9 cellular contexts compared by ENCODE assay signal in the genomic region with DNA sequence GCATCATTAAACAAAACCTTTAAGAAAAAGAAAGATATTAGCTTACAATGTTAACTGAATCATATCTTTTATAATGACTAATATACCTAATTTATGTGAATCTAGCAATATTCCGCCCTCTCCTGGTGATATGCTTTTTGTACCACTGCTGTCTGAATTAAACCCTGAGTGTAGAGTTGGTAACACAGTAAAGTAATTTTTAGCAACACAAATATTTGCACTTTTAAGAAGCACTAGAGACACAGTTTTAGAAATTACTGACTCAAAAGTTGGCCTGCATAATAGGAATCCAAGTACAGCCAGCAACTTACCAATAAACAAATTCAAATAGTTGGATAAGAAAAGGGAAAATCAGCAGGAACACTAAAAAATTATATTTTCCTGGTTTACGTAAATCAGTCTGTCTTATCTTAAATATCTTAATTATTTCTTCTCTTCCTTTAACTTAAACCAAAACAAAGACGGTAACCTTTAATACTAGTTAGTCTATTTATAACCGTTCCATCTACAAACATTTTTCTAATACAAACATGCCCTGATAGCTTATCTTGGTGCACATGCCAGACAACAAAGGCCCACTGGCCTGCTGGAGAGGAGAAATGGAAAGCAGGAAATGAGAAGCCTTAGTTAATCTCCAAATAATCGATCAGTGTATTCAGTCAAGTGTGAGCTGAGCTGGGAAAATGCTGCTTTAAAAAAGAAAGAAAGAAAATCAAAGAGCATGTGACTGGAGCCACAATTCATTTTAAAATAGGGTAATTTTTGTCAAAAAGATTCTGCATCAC.
A peak's percentile ranks its signal among the peaks of the same experiment; 100 is the strongest.
DNase-seq lines count a peak whose midpoint lies in the region; ATAC-seq, FAIRE-seq and TF ChIP-seq lines count a peak whose summit lies in the region.
"Had no signal": no experiment of that assay in that cellular context is flagged by ENCODE, and none has a peak within 500 bp of the region (broad histone marks: within the 10 kb centered on the region; RNA-seq: fewer than 3 reads in every experiment).

No MANE protein-coding gene starts in this region.

- POLR2A ChIA-PET in PC-9 (lab: Charles Lee; ENCODE audit: unreplicated experiment) = interaction anchor here (0.6 to 0.7 kb wide), 3 partner anchors 48 to 189 kb away, joined by 5 to 11 read pairs (median 5); no protein-coding TSS in a partner anchor

- H3K9me2 ChIP-seq in PC-9 (ENCODE audit: insufficient read depth) = no peaks in the 10 kb centered on the region

- peak; percentile 81 for FAIRE-seq in G401.6 (lab: Jason Lieb, UNC)

- no TSS peak for BruUV-seq in PC-9 (replicated peaks; lab: Mats Ljungman, UMichigan)

- no peak overlapping the region for H2AFZ ChIP-seq in PC-9

- no peaks in the 10 kb centered on the region for H3K27me3 ChIP-seq in PC-9 (ENCODE audit: insufficient read depth, low read depth)

- H3K79me2 ChIP-seq in PC-9 (ENCODE audit: low read depth) = 0 out of 2 replicates have a peak, but pooled peaks cover 3% of the 10 kb centered on the region

- H3K4me1 ChIP-seq in PC-9 (replicated peaks; ENCODE audit: insufficient read depth) = peaks cover 38% of the 10 kb centered on the region

- ATAC-seq in HG03280 (IDR thresholded peaks at IDR 0.05; ENCODE audit: unreplicated experiment) (no peak), GM18867 (IDR thresholded peaks at IDR 0.05; ENCODE audit: unreplicated experiment) (no peak)
- ATAC-seq: mucosa of descending colon had no signal

- CTCF ChIA-PET in PC-9 (lab: Charles Lee) = interaction anchor here (0.6 kb wide), 1 partner anchor 12 kb away, joined by 3 read pairs; no protein-coding TSS in a partner anchor

- H4K20me1 ChIP-seq in PC-9 (ENCODE audit: insufficient read depth) = 0 out of 2 replicates have a peak, but pooled peaks cover 7% of the 10 kb centered on the region

- H3K4me2 ChIP-seq in PC-9 = peak overlapping the region; percentile 44

- DNase-seq in PC-9 = peak in 1 of 2 experiments; percentile 58
- DNase-seq in fibroblast of the aortic adventitia (ENCODE audit: low read depth) = peak; percentile 83
- DNase-seq in retinal pigment epithelial cell (ENCODE audit: low read depth) = no peak
- no peak for DNase-seq in MV-4-11 (lab: John Stamatoyannopoulos, UW)
- DNase-seq in NCI-H1930 (lab: John Stamatoyannopoulos, UW) = no peak

- H3K27ac ChIP-seq in PC-9 = peak overlapping the region; percentile 24

- no peaks in the 10 kb centered on the region for H3K36me3 ChIP-seq in PC-9 (ENCODE audit: low read depth)

- H3K9me3 ChIP-seq in PC-9 (ENCODE audit: insufficient read depth, low read depth) = no peaks in the 10 kb centered on the region
- H3K9me3 ChIP-seq: mucosa of descending colon had no signal

- intact Hi-C loops in PC-9 (cut with micrococcal nuclease; ENCODE audit: unreplicated experiment) = no loop called here

- 0 out of 2 replicates have a peak, but pooled peaks cover 10% of the 10 kb centered on the region for H3F3A ChIP-seq in PC-9 (ENCODE audit: insufficient read depth, low read depth)

- TF ChIP-seq CTCF in PC-9 (conservative IDR thresholded peaks at IDR 0.05) = peak; percentile 36; the same call in 1 of the 2 replicates
- TF ChIP-seq CTCF in fibroblast of the aortic adventitia (IDR thresholded peaks at IDR 0.05; ENCODE audit: insufficient read depth, low read length) = peak; percentile 64
- peak; percentile 60 for TF ChIP-seq CTCF in retinal pigment epithelial cell (conservative IDR thresholded peaks at IDR 0.05; ENCODE audit: low read depth, low read length)

- no peak overlapping the region for H3K4me3 ChIP-seq in PC-9
- H3K4me3 ChIP-seq in fibroblast of the aortic adventitia (ENCODE audit: low read depth, low read length) = no peak overlapping the region
- no peak overlapping the region for H3K4me3 ChIP-seq in retinal pigment epithelial cell (ENCODE audit: low read length)
- H3K4me3 ChIP-seq: mucosa of descending colon had no signal
